In genomic region chr11:36288442-36289225, GRCh38 we compare ENCODE assay signal across 8 cellular contexts. TPM values are rescaled to one million over a fixed set of nuclear protein-coding genes. Genes with fewer than 3 reads are reported as not detected.
DNase-seq lines count a peak whose midpoint lies in the region; ATAC-seq and TF ChIP-seq lines count a peak whose summit lies in the region.

No MANE protein-coding gene starts in this region.

- H3K27me3 Mint-ChIP-seq in CD4-positive, alpha-beta memory T cell, result no peaks in the 10 kb centered on the region

- H3K79me1 ChIP-seq in mesenchymal stem cell (replicated peaks; ENCODE audit: low read length, poor library complexity, severe bottlenecking), result peaks cover 14% of the 10 kb centered on the region

- peak overlapping the region; percentile 99 for H3K4me2 ChIP-seq in mesenchymal stem cell (ENCODE audit: low read length, poor library complexity, severe bottlenecking)

- no peaks in the 10 kb centered on the region for H3K9me3 ChIP-seq in CD4-positive, alpha-beta memory T cell (ENCODE audit: control insufficient read depth in 1 of 2, low read length in 2 of 2)
- no peaks in the 10 kb centered on the region for H3K9me3 ChIP-seq in mesenchymal stem cell (ENCODE audit: control insufficient read depth, low read length)

- H3K27ac Mint-ChIP-seq in CD4-positive, alpha-beta memory T cell, result peak overlapping the region; percentile 49 to 96 (median 93)

- H2AFZ ChIP-seq in mesenchymal stem cell (ENCODE audit: low read depth, low read length), result peak overlapping the region; percentile 8

- H2BK5ac ChIP-seq in mesenchymal stem cell (ENCODE audit: low read depth, low read length, poor library complexity, severe bottlenecking), result no peak overlapping the region

- POLR2A ChIA-PET in CD4-positive, alpha-beta memory T cell (lab: Charles Lee; ENCODE audit: partially characterized antibody), result interaction anchor here (1.4 to 2.4 kb wide), 5 partner anchors 199 to 626 kb away, joined by 4 to 9 read pairs (median 5); partner anchors contain the start of genes TRAF6 and TRIM44

- H4K8ac ChIP-seq in mesenchymal stem cell (ENCODE audit: low read length), result peak overlapping the region; percentile 98

- no peaks in the 10 kb centered on the region for H3K36me3 ChIP-seq in CD4-positive, alpha-beta memory T cell (ENCODE audit: insufficient read depth, low read length)
- H3K36me3 ChIP-seq in brain microvascular endothelial cell (replicated peaks) (no peaks in the 10 kb centered on the region), mesenchymal stem cell (ENCODE audit: control insufficient read depth in 1 of 2, insufficient read depth in 2 of 2, low read depth in 1 of 2, low read length in 2 of 2) (no peaks in the 10 kb centered on the region)

- CTCF ChIA-PET in CD4-positive, alpha-beta memory T cell (lab: Charles Lee; ENCODE audit: partially characterized antibody), result interaction anchor here (1.4 to 10.1 kb wide), 6 partner anchors 15 to 221 kb away, joined by 3 to 139 read pairs (median 14); partner anchors contain the start of gene TRAF6

- peaks cover 29 to 52% (median 41%) of the 10 kb centered on the region in 4 donors for H3K4me1 Mint-ChIP-seq in CD4-positive, alpha-beta memory T cell

- in situ Hi-C loops in brain microvascular endothelial cell (cut with HindIII; ENCODE audit: low pct_ligation_motif_present, low sequenced_read_pairs), result loop anchor here (25.0 kb wide), 1 partner anchor 199 kb away; no protein-coding TSS in a partner anchor

- H3K14ac ChIP-seq in mesenchymal stem cell (ENCODE audit: low read length in 2 of 2), result no peak overlapping the region

- H2BK120ac ChIP-seq in mesenchymal stem cell (ENCODE audit: low read depth, low read length), result no peak overlapping the region

- no peak overlapping the region for H2BK12ac ChIP-seq in mesenchymal stem cell (ENCODE audit: low read length in 2 of 2)

- H2BK15ac ChIP-seq in mesenchymal stem cell (ENCODE audit: low read depth, poor library complexity, severe bottlenecking), result no peak overlapping the region

- no peaks in the 10 kb centered on the region for H3K27me3 ChIP-seq in CD4-positive, alpha-beta memory T cell (ENCODE audit: insufficient read depth, low read length)
- no peaks in the 10 kb centered on the region for H3K27me3 ChIP-seq in brain microvascular endothelial cell (replicated peaks)
- no peaks in the 10 kb centered on the region for H3K27me3 ChIP-seq in mesenchymal stem cell (ENCODE audit: control insufficient read depth in 1 of 2, insufficient read depth in 1 of 2, low read length in 2 of 2)

- ATAC-seq in GM19467 (IDR thresholded peaks at IDR 0.05; ENCODE audit: unreplicated experiment), result no peak
- ATAC-seq in HG02840 (IDR thresholded peaks at IDR 0.05; ENCODE audit: low FRiP score, unreplicated experiment), result no peak
- ATAC-seq in HG03521 (IDR thresholded peaks at IDR 0.05; ENCODE audit: unreplicated experiment), result no peak

- H3K4me1 ChIP-seq in CD4-positive, alpha-beta memory T cell (ENCODE audit: insufficient read depth, low read length), result peaks cover 19% of the 10 kb centered on the region
- peaks cover 7% of the 10 kb centered on the region for H3K4me1 ChIP-seq in mesenchymal stem cell (ENCODE audit: control insufficient read depth, insufficient read depth, low read depth, low read length)

- H3K9me3 Mint-ChIP-seq in CD4-positive, alpha-beta memory T cell, result no peaks in the 10 kb centered on the region

- intact Hi-C loops in CD4-positive, alpha-beta memory T cell (cut with micrococcal nuclease), result loop anchor here (1.0 to 5.0 kb wide), 5 partner anchors 89 to 1371 kb away; partner anchors contain the start of genes APIP, PDHX, TRAF6 and TRIM44

- peaks cover 4% of the 10 kb centered on the region in 2 donors for H3K36me3 Mint-ChIP-seq in CD4-positive, alpha-beta memory T cell

- H3K9ac ChIP-seq in mesenchymal stem cell (ENCODE audit: low read length), result peak overlapping the region; percentile 92

- H3K4me3 ChIP-seq in CD4-positive, alpha-beta memory T cell (ENCODE audit: low read length in 2 of 2), result peak overlapping the region; percentile 73 to 95
- H3K4me3 ChIP-seq in brain microvascular endothelial cell (ENCODE audit: low read depth, low read length), result peak overlapping the region; percentile 95
- H3K4me3 ChIP-seq in mesenchymal stem cell (ENCODE audit: insufficient read depth in 1 of 2, low read depth in 1 of 2, low read length in 2 of 2), result peak overlapping the region; percentile 68 to 93

- no peak overlapping the region for H4K91ac ChIP-seq in mesenchymal stem cell (ENCODE audit: low read length)

- WGBS in mesenchymal stem cell, result 63% methylated on average over 30 of the region's 31 CpGs

- H3K23ac ChIP-seq in mesenchymal stem cell (ENCODE audit: low read length in 2 of 2), result no peak overlapping the region

- no peak overlapping the region for H2AK5ac ChIP-seq in mesenchymal stem cell (ENCODE audit: low read length, severe bottlenecking)

- peak in 1 of 5 donors; percentile 6 for DNase-seq in CD4-positive, alpha-beta memory T cell
- peak; percentile 5 to 36 for DNase-seq in Kasumi-1 (lab: John Stamatoyannopoulos, UW)
- DNase-seq in brain microvascular endothelial cell, result no peak
- DNase-seq in mesenchymal stem cell, result no peak
- DNase-seq in central memory CD4-positive, alpha-beta T cell, result no peak

- no peak for TF ChIP-seq CTCF in brain microvascular endothelial cell (IDR thresholded peaks at IDR 0.05; ENCODE audit: low read depth, low read length, missing control alignments)

- H3K4me3 Mint-ChIP-seq in CD4-positive, alpha-beta memory T cell, result peak overlapping the region; percentile 88 to 97 (median 95)

- H3K27ac ChIP-seq in CD4-positive, alpha-beta memory T cell (ENCODE audit: low read depth, low read length), result peak overlapping the region; percentile 31
- peak overlapping the region; percentile 20 for H3K27ac ChIP-seq in brain microvascular endothelial cell
- peak overlapping the region; percentile 17 for H3K27ac ChIP-seq in mesenchymal stem cell (ENCODE audit: low read length, poor library complexity, severe bottlenecking)

- peak overlapping the region in 1 of 2 experiments; percentile 40 for H3K4ac ChIP-seq in mesenchymal stem cell (ENCODE audit: low read depth in 1 of 2, low read length in 2 of 2)

- H3K18ac ChIP-seq in mesenchymal stem cell (ENCODE audit: low read depth in 1 of 2, low read length in 2 of 2), result peak overlapping the region in 1 of 2 experiments; percentile 41

RNA-seq across cellular contexts. Expression of gene COMMD9, which starts 0.6 kb away (rescaled TPM):
- total RNA-seq in CD4-positive, alpha-beta memory T cell, result 10 to 100 TPM; 33.9 to 41.4 TPM
- polyA plus RNA-seq in CD4-positive, alpha-beta memory T cell, result 10 to 100 TPM; 67.5 to 91.7 TPM
- 63.0 TPM for polyA plus RNA-seq in mesenchymal stem cell (2013, experiment 1 of 2)
- 75.3 TPM for polyA plus RNA-seq in mesenchymal stem cell (2013, experiment 2 of 2)

RNA-seq across cellular contexts. Expression of gene PRR5L, which starts 7.5 kb away (rescaled TPM):
- total RNA-seq in CD4-positive, alpha-beta memory T cell, result 10 to 100 TPM; 61.4 to 62.7 TPM
- 10 to 100 TPM; 10.1 to 18.0 TPM for polyA plus RNA-seq in CD4-positive, alpha-beta memory T cell
- 4.9 TPM for polyA plus RNA-seq in mesenchymal stem cell (2013, experiment 1 of 2)
- polyA plus RNA-seq in mesenchymal stem cell (2013, experiment 2 of 2), result 5.7 TPM

Comparison
In these comparisons a context has a peak if more than half of its experiments do, and no peak if none do; other contexts are left out.
1. DNase-seq: peak in Kasumi-1 (2 of 2); none in brain microvascular endothelial cell (single experiment), mesenchymal stem cell (single experiment) and central memory CD4-positive, alpha-beta T cell (single experiment).
2. Peak in every context shown above with its lines, with median percentiles within 50 percentile points of each other: H3K27ac ChIP-seq and H3K4me3 ChIP-seq.